Comparison of ENCODE assay signal across 15 cellular contexts in the genomic region with DNA sequence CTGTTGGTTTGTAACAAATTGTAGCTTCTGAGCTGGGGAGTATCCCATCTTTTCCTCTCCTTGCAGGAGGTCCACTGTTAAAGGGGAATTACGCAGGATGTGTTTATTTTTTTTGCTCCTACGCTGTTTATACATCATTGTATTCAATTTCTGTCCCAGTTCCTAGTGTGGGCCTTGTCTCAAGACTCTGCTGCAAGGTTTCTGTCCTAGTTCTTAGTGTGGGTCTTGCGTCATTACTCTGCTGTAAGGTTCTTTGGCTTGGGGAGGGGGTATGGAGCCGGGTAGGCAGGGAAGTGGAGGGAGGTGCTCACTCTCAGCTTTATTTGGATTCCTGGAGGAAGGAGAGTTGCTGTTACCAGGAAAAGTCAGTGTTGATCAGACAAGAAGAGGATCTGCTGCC.
DNase-seq lines count a peak whose midpoint lies in the region; ATAC-seq, FAIRE-seq and TF ChIP-seq lines count a peak whose summit lies in the region.
"Had no signal": no experiment of that assay in that cellular context is flagged by ENCODE, and none has a peak within 500 bp of the region (broad histone marks: within the 10 kb centered on the region; RNA-seq: fewer than 3 reads in every experiment).

No MANE protein-coding gene starts in this region.

- H2AFZ ChIP-seq in fibroblast of lung (ENCODE audit: low read length), result no peak overlapping the region

- H3K4me3 Mint-ChIP-seq in T-helper 17 cell, result no peak overlapping the region
- no peak overlapping the region for H3K4me3 Mint-ChIP-seq in stimulated activated naive CD8-positive, alpha-beta T cell treated with anti-CD3 and anti-CD28 coated beads, Interleukin-15, amount 100 ng/mL, for 72 hours
- H3K4me3 Mint-ChIP-seq: activated T-cell treated with anti-CD3 and anti-CD28 coated beads, Interleukin-2, amount 50 U/mL, for 4 hours had no signal

- H4K20me1 ChIP-seq in fibroblast of lung (ENCODE audit: control insufficient read depth, extremely low read depth, insufficient read depth, low read length), result no peaks in the 10 kb centered on the region

- no peaks in the 10 kb centered on the region for H3K9me3 Mint-ChIP-seq in stimulated activated naive CD8-positive, alpha-beta T cell treated with anti-CD3 and anti-CD28 coated beads, Interleukin-15, amount 100 ng/mL, for 72 hours
- H3K9me3 Mint-ChIP-seq: activated T-cell treated with anti-CD3 and anti-CD28 coated beads, Interleukin-2, amount 50 U/mL, for 4 hours had no signal

- H3K36me3 ChIP-seq in HEK293 (ENCODE audit: control insufficient read depth in 2 of 2, insufficient read depth in 1 of 2, low read length in 2 of 2) (no peaks in the 10 kb centered on the region; a peak in 1 of 3 replicates), fibroblast of lung (ENCODE audit: control insufficient read depth, insufficient read depth, low read length) (no peaks in the 10 kb centered on the region), kidney (ENCODE audit: control insufficient read depth in 1 of 2, insufficient read depth in 2 of 2, low read length in 2 of 2) (no peaks in the 10 kb centered on the region)
- H3K36me3 ChIP-seq: sigmoid colon, thoracic aorta had no signal

- no peaks in the 10 kb centered on the region for H3K27me3 ChIP-seq in fibroblast of lung (ENCODE audit: control insufficient read depth, insufficient read depth, low read length)
- H3K27me3 ChIP-seq: sigmoid colon had no signal

- H3K4me3 ChIP-seq in HEK293 (ENCODE audit: low read depth, low read length), result no peak overlapping the region
- H3K4me3 ChIP-seq in fibroblast of lung (replicated peaks in 1 of 4; ENCODE audit: control extremely low read depth in 1 of 4, insufficient read depth in 1 of 4, low read depth in 3 of 4, low read length in 4 of 4), result no peak overlapping the region
- H3K4me3 ChIP-seq in kidney (ENCODE audit: low read length in 2 of 2), result no peak overlapping the region
- H3K4me3 ChIP-seq: sigmoid colon had no signal

- H3K27me3 Mint-ChIP-seq in T-helper 17 cell, result no peaks in the 10 kb centered on the region
- H3K27me3 Mint-ChIP-seq in stimulated activated naive CD8-positive, alpha-beta T cell treated with anti-CD3 and anti-CD28 coated beads, Interleukin-15, amount 100 ng/mL, for 72 hours, result no peaks in the 10 kb centered on the region

- FAIRE-seq in kidney (lab: Jason Lieb, UNC), result no peak

- CTCF ChIA-PET in HEK293 (lab: Yijun Ruan, JAX), result interaction anchor here (0.6 to 6.1 kb wide), 3 partner anchors 76 to 502 kb away, joined by 3 to 83 read pairs (median 4); partner anchors contain the start of genes ACTR1A, FBXL15 and SUFU

- peak overlapping the region; percentile 76 for H3K27ac Mint-ChIP-seq in T-helper 17 cell
- H3K27ac Mint-ChIP-seq in stimulated activated naive CD8-positive, alpha-beta T cell treated with anti-CD3 and anti-CD28 coated beads, Interleukin-15, amount 100 ng/mL, for 72 hours, result peak overlapping the region in 1 of 2 donors; percentile 65

- H3K9me3 ChIP-seq in HEK293 (ENCODE audit: control insufficient read depth, insufficient read depth, low read depth, low read length), result no peaks in the 10 kb centered on the region
- no peaks in the 10 kb centered on the region for H3K9me3 ChIP-seq in T-helper 17 cell (ENCODE audit: control insufficient read depth, low read length, poor library complexity, severe bottlenecking)
- no peaks in the 10 kb centered on the region for H3K9me3 ChIP-seq in fibroblast of lung (ENCODE audit: control insufficient read depth, insufficient read depth, low read depth, low read length)
- no peaks in the 10 kb centered on the region for H3K9me3 ChIP-seq in kidney (ENCODE audit: control insufficient read depth in 1 of 2, low read length in 2 of 2)
- H3K9me3 ChIP-seq: Caco-2, sigmoid colon, thoracic aorta had no signal

- POLR2A ChIA-PET in HEK293 (lab: Yijun Ruan, JAX), result interaction anchor here (1.1 kb wide), 1 partner anchor 351 kb away, joined by 3 read pairs; no protein-coding TSS in a partner anchor

- TF ChIP-seq CTCF in HEK293 (tag by site-specific recombination; IDR thresholded peaks at IDR 0.05) (no peak), fibroblast of lung (conservative IDR thresholded peaks at IDR 0.05 in 1 of 2, IDR thresholded peaks at IDR 0.05 in 1 of 2; ENCODE audit: low read depth in 1 of 2, low read length in 2 of 2) (no peak), kidney (IDR thresholded peaks at IDR 0.05; ENCODE audit: borderline replicate concordance, extremely low read depth, insufficient read depth) (no peak)

- no peak for DNase-seq in T-helper 17 cell
- peak; percentile 29 to 82 for DNase-seq in fibroblast of lung (ENCODE audit: low read depth in 2 of 2)
- DNase-seq in sciatic nerve (ENCODE audit: low spot score), result no peak
- DNase-seq in stimulated activated CD4-positive, alpha-beta T cell treated with anti-CD3 and anti-CD28 coated beads, Interleukin-4, amount 100 ng/mL, for 24 hours, result no peak
- DNase-seq in stimulated activated naive CD8-positive, alpha-beta T cell treated with anti-CD3 and anti-CD28 coated beads, Interleukin-15, amount 100 ng/mL, for 72 hours, result no peak
- DNase-seq in kidney, result no peak
- DNase-seq: activated T-cell treated with anti-CD3 and anti-CD28 coated beads, Interleukin-2, amount 50 U/mL, for 4 hours; Caco-2; NCI-H1417 treated with DMSO at 0.1 percent for 48 hours; NCI-H524 treated with DMSO at 0.1 percent for 48 hours; SHP77; sigmoid colon had no signal

- no peak for ATAC-seq in T-helper 17 cell
- ATAC-seq in sciatic nerve, result peak; percentile 63
- no peak for ATAC-seq in stimulated activated naive CD8-positive, alpha-beta T cell treated with anti-CD3 and anti-CD28 coated beads, Interleukin-15, amount 100 ng/mL, for 72 hours
- ATAC-seq: activated T-cell treated with anti-CD3 and anti-CD28 coated beads, Interleukin-2, amount 50 U/mL, for 4 hours had no signal

- no peaks in the 10 kb centered on the region for H3K79me2 ChIP-seq in fibroblast of lung (ENCODE audit: control insufficient read depth, insufficient read depth, low read length)

- intact Hi-C loops in sciatic nerve (cut with DNase I), result loop anchor here (5.0 kb wide), 1 partner anchor 78 kb away; the partner anchor contains the start of genes ACTR1A and SUFU
- intact Hi-C loops in kidney (cut with DNase I), result loop anchor here (10.0 kb wide), 1 partner anchor 65 kb away; no protein-coding TSS in a partner anchor

- H3K9ac ChIP-seq in fibroblast of lung (ENCODE audit: insufficient read depth, low read length) (no peak overlapping the region), kidney (ENCODE audit: low read length in 2 of 2) (no peak overlapping the region)

- peaks cover 27% of the 10 kb centered on the region for H3K4me1 Mint-ChIP-seq in T-helper 17 cell
- peaks cover 12% of the 10 kb centered on the region for H3K4me1 Mint-ChIP-seq in stimulated activated naive CD8-positive, alpha-beta T cell treated with anti-CD3 and anti-CD28 coated beads, Interleukin-15, amount 100 ng/mL, for 72 hours

- H3K4me1 ChIP-seq in HEK293 (ENCODE audit: control insufficient read depth, insufficient read depth, low read length) (peaks cover 15% of the 10 kb centered on the region), fibroblast of lung (ENCODE audit: control insufficient read depth, extremely low read depth, insufficient read depth, low read length) (peaks cover 7% of the 10 kb centered on the region), kidney (ENCODE audit: control insufficient read depth in 1 of 2, insufficient read depth in 1 of 2, low read depth in 1 of 2, low read length in 2 of 2) (peaks cover 16 to 25% of the 10 kb centered on the region in 2 donors)
- H3K4me1 ChIP-seq: Caco-2 had no signal

- no peak overlapping the region for H3K4me2 ChIP-seq in fibroblast of lung (ENCODE audit: extremely low read depth, insufficient read depth, low read length)

- no peak overlapping the region for H3K27ac ChIP-seq in HEK293 (ENCODE audit: extremely low read depth, low read depth, low read length)
- no peak overlapping the region for H3K27ac ChIP-seq in fibroblast of lung (ENCODE audit: insufficient read depth, low read length)
- peak overlapping the region in 1 of 2 donors; percentile 3 for H3K27ac ChIP-seq in kidney (ENCODE audit: low read depth in 2 of 2, low read length in 2 of 2)
- H3K27ac ChIP-seq: epithelial cell of prostate, thoracic aorta had no signal

- H3K36me3 Mint-ChIP-seq in T-helper 17 cell (ENCODE audit: low read depth), result peaks cover 2% of the 10 kb centered on the region

TF ChIP-seq in HEK293, 187 proteins besides CTCF, POLR2A, EP300 and RAD21 (continues in another document):
- TF ChIP-seq ZFHX2 (tag by site-specific recombination; conservative IDR thresholded peaks at IDR 0.05) (peak; percentile 91), ZNF146 (tag by site-specific recombination; IDR thresholded peaks at IDR 0.05) (no peak), KLF17 (tag by site-specific recombination; IDR thresholded peaks at IDR 0.05) (peak; percentile 19; the same call in 1 of the 2 replicates), ZEB2 (tag by site-specific recombination; IDR thresholded peaks at IDR 0.05) (peak; percentile 42; the same call in 1 of the 2 replicates), ZBTB21 (tag by site-specific recombination; IDR thresholded peaks at IDR 0.05) (peak; percentile 76), WT1 (tag by site-specific recombination; IDR thresholded peaks at IDR 0.05) (peak; percentile 97), ZNF629 (tag by site-specific recombination; IDR thresholded peaks at IDR 0.05) (peak; percentile 88), GLIS1 (tag by site-specific recombination; IDR thresholded peaks at IDR 0.05) (peak; percentile 99), ZNF335 (tag by site-specific recombination; conservative IDR thresholded peaks at IDR 0.05) (peak; percentile 24; the same call in 1 of the 2 replicates), YY2 (tag by site-specific recombination; IDR thresholded peaks at IDR 0.05) (no peak)

Comparison
In these comparisons a context has a peak if more than half of its experiments do, and no peak if none do; other contexts are left out.
1. DNase-seq: peak in fibroblast of lung (2 of 2); none in T-helper 17 cell (0 of 3), sciatic nerve (single experiment), stimulated activated CD4-positive, alpha-beta T cell treated with anti-CD3 and anti-CD28 coated beads, Interleukin-4, amount 100 ng/mL, for 24 hours (single experiment), stimulated activated naive CD8-positive, alpha-beta T cell treated with anti-CD3 and anti-CD28 coated beads, Interleukin-15, amount 100 ng/mL, for 72 hours (0 of 2) and kidney (single experiment).